ENCODE assay signal across 8 cellular contexts in genomic region chr7:10974717-10975032, GRCh38. TPM values are rescaled to one million over a fixed set of nuclear protein-coding genes. Genes with fewer than 3 reads are reported as not detected.
DNase-seq lines count a peak whose midpoint lies in the region; ATAC-seq and TF ChIP-seq lines count a peak whose summit lies in the region.

No MANE protein-coding gene starts in this region.

- POLR2A ChIA-PET in activated B cell treated with CpG ODN at 0.5 μM for 24 hours (lab: Charles Lee), result interaction anchor here (5.0 kb wide), 1 partner anchor 34 kb away, joined by 102 read pairs; a partner anchor contains a TSS

- ATAC-seq in activated B cell treated with CpG ODN at 0.5 μM for 24 hours (ENCODE audit: low read depth), result no peak

- in situ Hi-C loops in transverse colon (cut with MboI; ENCODE audit: low pct_ligation_motif_present in 1 of 4, low pct_unique_long_range_greater_than_20kb in 1 of 4, low sequenced_read_pairs in 3 of 4), result no loop called here

- intact Hi-C loops in activated B cell treated with CpG ODN at 0.5 μM for 24 hours (cut with micrococcal nuclease) (no loop called here), transverse colon (cut with DNase I; ENCODE audit: low total_unique reads) (loop anchor here (5.0 kb wide), 1 partner anchor 32 kb away; a partner anchor contains a TSS)

- 26 to 29% methylated on average over 3 of the region's 3 CpGs for WGBS in transverse colon (ENCODE audit: low coverage in 1 of 2), 2 donors

- peaks cover 6 to 18% (median 7%) of the 10 kb centered on the region in 4 donors for H3K4me1 ChIP-seq in transverse colon

- H3K27ac Mint-ChIP-seq in activated B cell treated with CpG ODN at 0.5 μM for 24 hours, result peak overlapping the region; percentile 79
- peak overlapping the region; percentile 71 to 91 (median 84) for H3K27ac Mint-ChIP-seq in immature natural killer cell

- H3K4me3 ChIP-seq in HL-60 (replicated peaks; ENCODE audit: insufficient read depth, low read length), result peak overlapping the region; percentile 82
- H3K4me3 ChIP-seq in transverse colon, result peak overlapping the region; percentile 63 to 98 (median 90)

- no peaks in the 10 kb centered on the region for H3K36me3 ChIP-seq in transverse colon

- H3K4me3 Mint-ChIP-seq in activated B cell treated with CpG ODN at 0.5 μM for 24 hours, result peak overlapping the region; percentile 93
- peak overlapping the region; percentile 86 to 96 (median 92) for H3K4me3 Mint-ChIP-seq in immature natural killer cell

- no peaks in the 10 kb centered on the region for H3K9me3 ChIP-seq in transverse colon

- H3K4me1 Mint-ChIP-seq in activated B cell treated with CpG ODN at 0.5 μM for 24 hours (peaks cover 51% of the 10 kb centered on the region), immature natural killer cell (peaks cover 29 to 46% of the 10 kb centered on the region in 2 donors)

- H3K27ac ChIP-seq in HL-60 (replicated peaks), result peak overlapping the region; percentile 92
- H3K27ac ChIP-seq in transverse colon, result peak overlapping the region in 2 of 4 donors; percentile 87 to 95

- TF ChIP-seq POLR2A in transverse colon (IDR thresholded peaks at IDR 0.05), result no peak

- no peak for TF ChIP-seq CTCF in HL-60 (IDR thresholded peaks at IDR 0.05; ENCODE audit: insufficient read depth, low read length)
- TF ChIP-seq CTCF in activated B cell treated with CpG ODN at 0.5 μM for 24 hours (IDR thresholded peaks at IDR 0.05), result no peak
- no peak for TF ChIP-seq CTCF in transverse colon (IDR thresholded peaks at IDR 0.05)

- H3K27me3 Mint-ChIP-seq in activated B cell treated with CpG ODN at 0.5 μM for 24 hours (peaks cover 3% of the 10 kb centered on the region), immature natural killer cell (ENCODE audit: low read depth in 3 of 3) (peaks cover 4 to 10% (median 7%) of the 10 kb centered on the region in 3 donors)

- H3K36me3 Mint-ChIP-seq in activated B cell treated with CpG ODN at 0.5 μM for 24 hours (ENCODE audit: low read depth) (peaks cover 26% of the 10 kb centered on the region), immature natural killer cell (peaks cover 7 to 15% (median 7%) of the 10 kb centered on the region in 3 donors)

- CTCF ChIA-PET in activated B cell treated with CpG ODN at 0.5 μM for 24 hours (lab: Charles Lee), result interaction anchor here (2.7 kb wide), 1 partner anchor 34 kb away, joined by 15 read pairs; a partner anchor contains a TSS

- DNase-seq in COR-L47 (lab: John Stamatoyannopoulos, UW) (peak; percentile 29), HL-60 (ENCODE audit: low read depth in 1 of 2, low spot score in 1 of 2) (no peak), activated B cell treated with CpG ODN at 0.5 μM for 24 hours (no peak), immature natural killer cell (no peak), transverse colon (no peak), ecto neural progenitor cell (ENCODE audit: low spot score) (no peak), SIG-M5 treated with dmso at 0.1 percent for 504 hours (lab: John Stamatoyannopoulos, UW; ENCODE audit: unreplicated experiment) (no peak)
- DNase-seq in effector CD4-positive, alpha-beta T cell, result no peak

- no peak for TF ChIP-seq EP300 in transverse colon (IDR thresholded peaks at IDR 0.05; ENCODE audit: low read depth)

- no peaks in the 10 kb centered on the region for H3K27me3 ChIP-seq in HL-60 (ENCODE audit: insufficient read depth, poor library complexity, severe bottlenecking)
- no peaks in the 10 kb centered on the region for H3K27me3 ChIP-seq in transverse colon

- H3K9me3 Mint-ChIP-seq in activated B cell treated with CpG ODN at 0.5 μM for 24 hours (peaks cover 2% of the 10 kb centered on the region), immature natural killer cell (no peaks in the 10 kb centered on the region)

RNA-seq across cellular contexts. Expression of gene PHF14, which starts 1.0 kb away (rescaled TPM):
- total RNA-seq in activated B cell treated with CpG ODN at 0.5 μM for 24 hours (33.0 and 38.2 TPM in 2 replicates), transverse colon (10 to 100 TPM; 24.3 to 42.1 (median 28.8) TPM)
- polyA plus RNA-seq in immature natural killer cell, result 10 to 100 TPM in 1 of 3 donors, 1 to 10 TPM in 2; 4.5 to 10.9 (median 7.0) TPM
